ENCODE assay signal across 30 cellular contexts in the genomic region with DNA sequence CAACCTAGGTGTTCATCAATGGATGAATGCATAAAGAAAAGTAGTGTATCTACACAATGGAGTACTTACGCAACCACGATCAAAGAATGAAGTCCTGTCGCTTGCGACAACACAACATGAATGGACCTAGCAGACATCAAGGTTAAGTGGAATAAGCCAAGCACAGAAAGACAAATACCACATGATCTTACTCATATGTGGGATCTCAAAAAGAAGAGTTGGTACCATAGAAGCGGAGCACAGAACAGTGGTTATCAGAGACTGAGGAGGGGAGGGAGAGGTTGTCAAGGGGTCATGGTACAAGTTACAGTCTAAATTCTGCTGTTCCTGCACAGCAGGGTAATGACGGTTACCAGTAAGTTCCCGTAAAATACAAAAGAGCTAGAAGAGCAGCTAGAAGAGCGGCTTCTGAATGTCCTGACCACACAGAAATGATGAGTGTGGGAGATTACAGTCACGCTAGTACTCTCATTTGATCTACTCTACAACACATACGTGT. TPM values are rescaled to one million over a fixed set of nuclear protein-coding genes. Genes with fewer than 3 reads are reported as not detected.
DNase-seq lines count a peak whose midpoint lies in the region; ATAC-seq and TF ChIP-seq lines count a peak whose summit lies in the region.
"Had no signal": no experiment of that assay in that cellular context is flagged by ENCODE, and none has a peak within 500 bp of the region (broad histone marks: within the 10 kb centered on the region; RNA-seq: fewer than 3 reads in every experiment).

No MANE protein-coding gene starts in this region.

- peak; percentile 42 for DNase-seq in DMS153 (lab: John Stamatoyannopoulos, UW)
- DNase-seq in DMS153 treated with DMSO at 0.1 percent for 48 hours (lab: John Stamatoyannopoulos, UW; ENCODE audit: unreplicated experiment): no peak
- DNase-seq in activated naive CD4-positive, alpha-beta T cell treated with anti-CD3 and anti-CD28 coated beads, Interleukin-2, amount 50 U/mL, for 72 hours (ENCODE audit: low spot score in 2 of 2): no peak
- DNase-seq in activated naive CD4-positive, alpha-beta T cell treated with anti-CD3 and anti-CD28 coated beads, Interleukin-2, amount 50 U/mL, for 16 hours: no peak
- DNase-seq in renal cortical epithelial cell (ENCODE audit: low read depth): peak; percentile 3
- no peak for DNase-seq in PC-9
- DNase-seq: adrenal gland; DMS53; effector CD8-positive, alpha-beta T cell; erythroblast; GDM1; head of caudate nucleus; KG1; kidney glomerular epithelial cell; NCI-H1436; NCI-H524 treated with DMSO at 0.1 percent for 48 hours; SIG-M5; sigmoid colon; stimulated activated CD4-positive, alpha-beta T cell treated with anti-CD3 and anti-CD28 coated beads, Interleukin-15, amount 100 ng/mL, for 24 hours; T-cell; thyroid gland had no signal

- H4K20me1 ChIP-seq in PC-9 (ENCODE audit: insufficient read depth): no peaks in the 10 kb centered on the region

- no peak overlapping the region for H3K27ac ChIP-seq in PC-9
- H3K27ac ChIP-seq: 22Rv1, adrenal gland, neural progenitor cell, Peyer's patch, sigmoid colon, thyroid gland had no signal

- no peak overlapping the region for H2AFZ ChIP-seq in PC-9
- H2AFZ ChIP-seq: neural progenitor cell had no signal

- no peak overlapping the region for H3K4me3 Mint-ChIP-seq in T-helper 1 cell treated with Interleukin-12 subunit alpha and Interleukin-12 subunit beta and Interleukin-4 antibody, amounts not matched to agents 30 μg/mL and 1 μg/mL, for 36 hours
- H3K4me3 Mint-ChIP-seq: brain; neural progenitor cell; stimulated activated naive CD8-positive, alpha-beta T cell treated with anti-CD3 and anti-CD28 coated beads, Interleukin-15, Interleukin-2, amounts not matched to agents 100 ng/mL and 50 ng/mL, for 24 hours; T-cell had no signal

- no TSS peak for BruUV-seq in PC-9 (replicated peaks; lab: Mats Ljungman, UMichigan)

- no peaks in the 10 kb centered on the region for H3K79me2 ChIP-seq in PC-9 (ENCODE audit: low read depth)

- POLR2A ChIA-PET in PC-9 (lab: Charles Lee; ENCODE audit: unreplicated experiment): no interaction called here

- H3K36me3 ChIP-seq in PC-9 (ENCODE audit: low read depth): no peaks in the 10 kb centered on the region
- H3K36me3 ChIP-seq: Peyer's patch had no signal

- no peaks in the 10 kb centered on the region for H3K9me2 ChIP-seq in PC-9 (ENCODE audit: insufficient read depth)

- H3K9me3 Mint-ChIP-seq in activated naive CD4-positive, alpha-beta T cell treated with anti-CD3 and anti-CD28 coated beads, Interleukin-2, amount 50 U/mL, for 72 hours: no peaks in the 10 kb centered on the region
- H3K9me3 Mint-ChIP-seq in T-helper 1 cell treated with Interleukin-12 subunit alpha and Interleukin-12 subunit beta and Interleukin-4 antibody, amounts not matched to agents 30 μg/mL and 1 μg/mL, for 36 hours: no peaks in the 10 kb centered on the region
- H3K9me3 Mint-ChIP-seq: CD4-positive, alpha-beta memory T cell; neural progenitor cell; stimulated activated naive CD8-positive, alpha-beta T cell treated with anti-CD3 and anti-CD28 coated beads, Interleukin-15, Interleukin-2, amounts not matched to agents 100 ng/mL and 50 ng/mL, for 24 hours; T-cell had no signal

- H3F3A ChIP-seq in PC-9 (ENCODE audit: insufficient read depth, low read depth): no peaks in the 10 kb centered on the region

- peaks cover 5 to 14% of the 10 kb centered on the region in 2 donors for H3K36me3 Mint-ChIP-seq in activated naive CD4-positive, alpha-beta T cell treated with anti-CD3 and anti-CD28 coated beads, Interleukin-2, amount 50 U/mL, for 72 hours
- peaks cover 20% of the 10 kb centered on the region for H3K36me3 Mint-ChIP-seq in T-helper 1 cell treated with Interleukin-12 subunit alpha and Interleukin-12 subunit beta and Interleukin-4 antibody, amounts not matched to agents 30 μg/mL and 1 μg/mL, for 36 hours (ENCODE audit: low read depth)

- no peaks in the 10 kb centered on the region for H3K4me1 ChIP-seq in PC-9 (replicated peaks; ENCODE audit: insufficient read depth)
- H3K4me1 ChIP-seq: adrenal gland, neural progenitor cell, Peyer's patch, sigmoid colon had no signal

- H3K27me3 Mint-ChIP-seq in T-helper 1 cell treated with Interleukin-12 subunit alpha and Interleukin-12 subunit beta and Interleukin-4 antibody, amounts not matched to agents 30 μg/mL and 1 μg/mL, for 36 hours (ENCODE audit: low read depth): no peaks in the 10 kb centered on the region
- H3K27me3 Mint-ChIP-seq: brain; CD4-positive, alpha-beta memory T cell; stimulated activated naive CD8-positive, alpha-beta T cell treated with anti-CD3 and anti-CD28 coated beads, Interleukin-15, Interleukin-2, amounts not matched to agents 100 ng/mL and 50 ng/mL, for 24 hours; T-cell had no signal

- no peaks in the 10 kb centered on the region for H3K27me3 ChIP-seq in PC-9 (ENCODE audit: insufficient read depth, low read depth)
- H3K27me3 ChIP-seq: adrenal gland, neural progenitor cell, Peyer's patch, sigmoid colon, thyroid gland had no signal

- no peak overlapping the region for H3K4me2 ChIP-seq in PC-9
- H3K4me2 ChIP-seq: neural progenitor cell had no signal

- intact Hi-C loops in PC-9 (cut with micrococcal nuclease; ENCODE audit: unreplicated experiment): no loop called here

- TF ChIP-seq CTCF in PC-9 (conservative IDR thresholded peaks at IDR 0.05): no peak

- CTCF ChIA-PET in PC-9 (lab: Charles Lee): interaction anchor here (0.6 kb wide), 1 partner anchor 250 kb away, joined by 9 read pairs; no protein-coding TSS in a partner anchor

- H3K9me3 ChIP-seq in PC-9 (ENCODE audit: insufficient read depth, low read depth): no peaks in the 10 kb centered on the region
- H3K9me3 ChIP-seq: adrenal gland, Peyer's patch, sigmoid colon, thyroid gland had no signal

- ATAC-seq in activated naive CD4-positive, alpha-beta T cell treated with anti-CD3 and anti-CD28 coated beads, Interleukin-2, amount 50 U/mL, for 72 hours: peak; percentile 14 to 68
- ATAC-seq in HG03139 (IDR thresholded peaks at IDR 0.05; ENCODE audit: unreplicated experiment): no peak

- H3K4me1 Mint-ChIP-seq in T-helper 1 cell treated with Interleukin-12 subunit alpha and Interleukin-12 subunit beta and Interleukin-4 antibody, amounts not matched to agents 30 μg/mL and 1 μg/mL, for 36 hours (ENCODE audit: low read depth): peaks cover 24% of the 10 kb centered on the region
- H3K4me1 Mint-ChIP-seq: brain, neural progenitor cell had no signal

- H3K27ac Mint-ChIP-seq in activated naive CD4-positive, alpha-beta T cell treated with anti-CD3 and anti-CD28 coated beads, Interleukin-2, amount 50 U/mL, for 72 hours: peak overlapping the region in 1 of 2 donors; percentile 46
- H3K27ac Mint-ChIP-seq in T-helper 1 cell treated with Interleukin-12 subunit alpha and Interleukin-12 subunit beta and Interleukin-4 antibody, amounts not matched to agents 30 μg/mL and 1 μg/mL, for 36 hours: peak overlapping the region; percentile 27
- H3K27ac Mint-ChIP-seq: brain; neural progenitor cell; stimulated activated naive CD8-positive, alpha-beta T cell treated with anti-CD3 and anti-CD28 coated beads, Interleukin-15, Interleukin-2, amounts not matched to agents 100 ng/mL and 50 ng/mL, for 24 hours had no signal

- H3K4me3 ChIP-seq in PC-9: no peak overlapping the region
- H3K4me3 ChIP-seq: adrenal gland, lung, neural progenitor cell, Peyer's patch, sigmoid colon, thyroid gland had no signal

RNA-seq across cellular contexts. Expression of a gene that starts 36.7 kb away (rescaled TPM):
- total RNA-seq in activated naive CD4-positive, alpha-beta T cell treated with anti-CD3 and anti-CD28 coated beads, Interleukin-2, amount 50 U/mL, for 72 hours: 10 to 100 TPM in 1 of 2 donors, 1 to 10 TPM in 1; 10.0 to 22.5 TPM
- total RNA-seq in renal cortical epithelial cell (4.0 and 14.3 TPM in 2 replicates), PC-9 (2021) (17.9 and 21.5 TPM in 2 replicates)

Comparison
In these comparisons a context has a peak if more than half of its experiments do, and no peak if none do; other contexts are left out.
1. DNase-seq: peak in DMS153 (single experiment) and renal cortical epithelial cell (single experiment); none in DMS153 treated with DMSO at 0.1 percent for 48 hours (single experiment), activated naive CD4-positive, alpha-beta T cell treated with anti-CD3 and anti-CD28 coated beads, Interleukin-2, amount 50 U/mL, for 72 hours (0 of 2), activated naive CD4-positive, alpha-beta T cell treated with anti-CD3 and anti-CD28 coated beads, Interleukin-2, amount 50 U/mL, for 16 hours (single experiment) and PC-9 (0 of 2).